In the genomic region with DNA sequence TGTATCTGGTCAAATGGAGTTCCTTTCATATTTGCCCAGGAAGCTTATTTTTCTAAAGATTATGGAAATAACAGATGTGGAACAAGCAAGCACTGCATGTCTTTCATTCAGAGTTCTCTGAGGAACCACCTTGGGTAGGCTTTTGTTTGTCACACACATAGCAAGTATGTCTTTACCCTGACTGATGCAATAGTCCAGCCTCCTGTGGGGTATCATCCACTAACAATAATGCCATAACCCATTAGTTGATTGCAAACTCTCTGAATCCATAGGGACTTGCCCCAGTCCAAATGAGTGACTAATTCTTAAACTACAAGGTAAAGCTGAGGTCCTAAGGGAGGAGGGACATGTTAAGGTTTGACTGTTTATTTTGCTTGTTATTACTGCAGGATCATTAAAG, we compare ENCODE assay signal across 21 cellular contexts.
DNase-seq lines count a peak whose midpoint lies in the region; ATAC-seq, FAIRE-seq and TF ChIP-seq lines count a peak whose summit lies in the region.
"Had no signal": no experiment of that assay in that cellular context is flagged by ENCODE, and none has a peak within 500 bp of the region (broad histone marks: within the 10 kb centered on the region; RNA-seq: fewer than 3 reads in every experiment).

No MANE protein-coding gene starts in this region.

- no peaks in the 10 kb centered on the region for H3K79me2 ChIP-seq in GM12878 (ENCODE audit: control insufficient read depth, insufficient read depth, low read length)

- ATAC-seq in GM12878 (peak; percentile 41), HG03108 (IDR thresholded peaks at IDR 0.05; ENCODE audit: unreplicated experiment) (no peak)
- ATAC-seq: activated CD8-positive, alpha-beta T cell treated with anti-CD3 and anti-CD28 coated beads, Interleukin-2, amount 10 ng/mL, durations not matched to agents 7 days and 5 days; gastroesophageal sphincter had no signal

- CTCF ChIA-PET in GM12878 (lab: Yijun Ruan, JAX) = no interaction called here

- H3K27me3 ChIP-seq in GM12878 (replicated peaks in 1 of 2; ENCODE audit: control insufficient read depth in 2 of 2, insufficient read depth in 2 of 2, low read length in 1 of 2) = no peaks in the 10 kb centered on the region; a peak in 2 of 4 replicates
- H3K27me3 ChIP-seq: gastroesophageal sphincter, tibial artery had no signal

- H3K27ac ChIP-seq in GM12878 (ENCODE audit: control insufficient read depth, insufficient read depth) = no peak overlapping the region; the same call in 1 of the 2 replicates
- H3K27ac ChIP-seq: gastroesophageal sphincter, tibial artery had no signal

- no TSS peak for BruUV-seq in GM12878 (replicated peaks; lab: Mats Ljungman, UMichigan)

- in situ Hi-C loops in GM12878 (cut with MboI) = no loop called here

- H3K9me3 ChIP-seq in GM12878 (replicated peaks; ENCODE audit: control insufficient read depth, insufficient read depth, low read length) = no peaks in the 10 kb centered on the region
- H3K9me3 ChIP-seq: gastroesophageal sphincter, tibial artery had no signal

- peaks cover 14% of the 10 kb centered on the region for H3K4me1 ChIP-seq in GM12878 (ENCODE audit: control insufficient read depth, insufficient read depth, low read length)
- H3K4me1 ChIP-seq: tibial artery had no signal

- no peak for FAIRE-seq in GM12878 (lab: Jason Lieb, UNC)
- FAIRE-seq: A204.1 had no signal

- H2AFZ ChIP-seq in GM12878 (ENCODE audit: control insufficient read depth, low read depth, low read length) = no peak overlapping the region

- TF ChIP-seq CTCF in GM12878 (IDR thresholded peaks at IDR 0.05 in 2 of 3, conservative IDR thresholded peaks at IDR 0.05 in 1 of 3; ENCODE audit: control insufficient read depth in 2 of 3, extremely low read depth in 1 of 3, insufficient read depth in 1 of 3, low read depth in 3 of 3, low read length in 3 of 3) = no peak

- H3K4me2 ChIP-seq in GM12878 (ENCODE audit: control insufficient read depth, insufficient read depth) = 0 out of 2 replicates have a peak overlapping the region, but pooled peaks have one; percentile 3

- H4K20me1 ChIP-seq in GM12878 (ENCODE audit: control insufficient read depth, insufficient read depth) = no peaks in the 10 kb centered on the region

- RAD21 ChIA-PET in GM12878 (lab: Charles Lee; ENCODE audit: unreplicated experiment) = no interaction called here

- DNase-seq in SIG-M5 treated with dmso at 0.1 percent for 504 hours (lab: John Stamatoyannopoulos, UW; ENCODE audit: unreplicated experiment) (peak; percentile 42), SIG-M5 (lab: John Stamatoyannopoulos, UW) (no peak), NCI-H69 (lab: John Stamatoyannopoulos, UW) (peak; percentile 81), GM12878 (ENCODE audit: low read depth, low spot score) (no peak), NCI-H748 treated with DMSO at 0.1 percent for 48 hours (lab: John Stamatoyannopoulos, UW) (no peak), DMS79 treated with DMSO at 0.1 percent for 48 hours (lab: John Stamatoyannopoulos, UW) (no peak)
- no peak for DNase-seq in activated CD4-positive, alpha-beta T cell treated with anti-CD3 and anti-CD28 coated beads for 48 hours
- DNase-seq: activated B cell treated with CpG ODN at 0.5 μM for 24 hours; activated CD8-positive, alpha-beta T cell treated with anti-CD3 and anti-CD28 coated beads, Interleukin-2, amount 10 ng/mL, durations not matched to agents 7 days and 5 days; activated T-cell treated with anti-CD3 and anti-CD28 coated beads, Interleukin-2, amount 50 U/mL, for 4 hours; CD4-positive, CD25-positive, alpha-beta regulatory T cell; DND-41; HCEC 1CT; midbrain; NCI-H1694; stimulated activated CD4-positive, alpha-beta T cell treated with anti-CD3 and anti-CD28 coated beads, Interleukin-12 subunit alpha, Interleukin-12 subunit beta, amount 100 ng/mL, for 4 hours; stimulated activated naive B cell treated with anti-CD40 and anti-IgM and Interleukin-4, amounts not matched to agents 10 μg/mL and 1 μg/mL and 100 μg/mL, for 72 hours; tibial artery had no signal

- no peak overlapping the region for H3K4me3 ChIP-seq in GM12878
- H3K4me3 ChIP-seq: gastroesophageal sphincter, tibial artery had no signal

- SMC1A ChIA-PET in GM12878 (lab: Charles Lee; ENCODE audit: uncharacterized antibody, unreplicated experiment) = no interaction called here

- H3K9ac ChIP-seq in GM12878 (ENCODE audit: control insufficient read depth, insufficient read depth, low read length) = no peak overlapping the region

- POLR2A ChIA-PET in GM12878 (lab: Charles Lee) = no interaction called here

- no peak for TF ChIP-seq RAD21 in GM12878 (IDR thresholded peaks at IDR 0.05; ENCODE audit: insufficient read depth, low read depth, low read length)

- TF ChIP-seq EP300 in GM12878 (IDR thresholded peaks at IDR 0.05; ENCODE audit: borderline replicate concordance in 1 of 2, control insufficient read depth in 1 of 2, low read depth in 2 of 2, low read length in 2 of 2) = no peak

- intact Hi-C loops in GM12878 (cut with micrococcal nuclease; ENCODE audit: unreplicated experiment) = no loop called here

- TF ChIP-seq POLR2A in GM12878 (IDR thresholded peaks at IDR 0.05; ENCODE audit: low read depth, low read length) = no peak

- no peaks in the 10 kb centered on the region for H3K36me3 ChIP-seq in GM12878 (ENCODE audit: control insufficient read depth in 2 of 2, insufficient read depth in 2 of 2, low read length in 1 of 2)
- H3K36me3 ChIP-seq: gastroesophageal sphincter, tibial artery had no signal

TF ChIP-seq in GM12878, 131 proteins besides CTCF, POLR2A, EP300 and RAD21:
- TF ChIP-seq EZH2 (IDR thresholded peaks at IDR 0.05; ENCODE audit: borderline replicate concordance, control insufficient read depth, low read depth, low read length) = no peak
- TF ChIP-seq NBN (IDR thresholded peaks at IDR 0.05) = no peak
- TF ChIP-seq LARP7 (IDR thresholded peaks at IDR 0.05) = no peak
- 0 out of 2 replicates have a peak, but pooled peaks have one; percentile 24 for TF ChIP-seq BCL11A (IDR thresholded peaks at IDR 0.05; ENCODE audit: low read depth, low read length)
- no peak for TF ChIP-seq ETV6 (conservative IDR thresholded peaks at IDR 0.05 in 1 of 2, IDR thresholded peaks at IDR 0.05 in 1 of 2; ENCODE audit: borderline replicate concordance in 1 of 2, low read depth in 1 of 2)
- TF ChIP-seq IKZF1 (conservative IDR thresholded peaks at IDR 0.05) = no peak
- no peak for TF ChIP-seq BMI1 (IDR thresholded peaks at IDR 0.05; ENCODE audit: borderline replicate concordance)
- TF ChIP-seq MEF2B (IDR thresholded peaks at IDR 0.05; ENCODE audit: partially characterized antibody, poor library complexity, severe bottlenecking) = no peak
- no peak for TF ChIP-seq CEBPB (IDR thresholded peaks at IDR 0.05; ENCODE audit: borderline replicate concordance in 1 of 2, low read depth in 2 of 2, low read length in 2 of 2)

Comparison
In these comparisons a context has a peak if more than half of its experiments do, and no peak if none do; other contexts are left out.
1. DNase-seq: peak in SIG-M5 treated with dmso at 0.1 percent for 504 hours (single experiment) and NCI-H69 (single experiment); none in SIG-M5 (single experiment), GM12878 (single experiment), NCI-H748 treated with DMSO at 0.1 percent for 48 hours (single experiment), activated CD4-positive, alpha-beta T cell treated with anti-CD3 and anti-CD28 coated beads for 48 hours (single experiment) and DMS79 treated with DMSO at 0.1 percent for 48 hours (single experiment).